Comparison of ENCODE assay signal across 8 cellular contexts in the genomic region with DNA sequence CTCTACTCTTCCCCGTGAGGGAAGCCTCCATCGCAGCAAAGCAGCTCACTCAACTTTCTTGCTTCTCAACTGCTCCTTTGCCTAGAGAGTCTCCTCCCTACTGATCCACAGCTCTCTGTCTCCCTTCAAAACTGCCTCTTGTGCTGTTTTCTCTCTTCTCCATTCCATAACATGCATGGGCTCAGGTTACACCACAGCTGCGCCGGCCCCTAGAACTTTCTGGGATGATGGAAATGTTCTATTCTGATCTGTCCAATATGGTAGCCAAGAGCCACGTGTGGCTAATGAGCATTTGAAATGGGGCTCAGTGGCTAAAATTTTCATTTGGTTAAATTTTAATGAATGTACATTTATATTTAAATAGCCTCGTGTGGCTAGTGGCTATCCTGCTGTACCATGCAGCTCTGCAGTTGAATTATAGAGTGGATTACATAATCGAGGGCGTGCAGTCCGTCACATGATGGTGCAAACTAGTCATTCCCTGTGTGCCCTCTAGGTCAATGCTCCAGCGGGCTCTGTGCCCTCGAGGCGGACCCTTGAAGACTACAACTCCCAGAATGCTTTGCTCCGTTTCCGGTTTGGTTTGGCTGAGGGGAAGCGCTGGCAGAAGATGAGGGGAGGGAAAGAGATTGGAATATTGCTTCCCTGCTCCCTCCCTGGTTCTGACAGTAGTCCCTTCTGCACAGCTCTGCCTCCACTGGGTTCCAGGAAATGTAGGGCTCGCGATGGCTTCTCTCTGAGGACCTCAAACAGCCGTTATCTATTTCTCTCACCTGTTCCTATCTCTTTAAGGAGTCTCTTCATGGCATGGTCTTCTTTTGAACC.
DNase-seq lines count a peak whose midpoint lies in the region; ATAC-seq, FAIRE-seq and TF ChIP-seq lines count a peak whose summit lies in the region.

No MANE protein-coding gene starts in this region.

- FAIRE-seq in pancreas (lab: Jason Lieb, UNC), result no peak

- H3K4me1 Mint-ChIP-seq in stimulated activated effector memory CD8-positive, alpha-beta T cell treated with anti-CD3 and anti-CD28 coated beads, Interleukin-12 subunit alpha, Interleukin-12 subunit beta, amount 100 ng/mL, for 72 hours, result peaks cover 6% of the 10 kb centered on the region

- H3K36me3 ChIP-seq in pancreas, result no peaks in the 10 kb centered on the region

- no peak overlapping the region for H3K27ac Mint-ChIP-seq in stimulated activated effector memory CD8-positive, alpha-beta T cell treated with anti-CD3 and anti-CD28 coated beads, Interleukin-12 subunit alpha, Interleukin-12 subunit beta, amount 100 ng/mL, for 72 hours

- H3K27ac ChIP-seq in pancreas, result no peak overlapping the region

- H3K4me3 Mint-ChIP-seq in stimulated activated effector memory CD8-positive, alpha-beta T cell treated with anti-CD3 and anti-CD28 coated beads, Interleukin-12 subunit alpha, Interleukin-12 subunit beta, amount 100 ng/mL, for 72 hours, result no peak overlapping the region

- intact Hi-C loops in pancreas (cut with DNase I), result no loop called here

- WGBS in pancreas, 2 donors, result 20 to 32% methylated on average over 18 of the region's 18 CpGs

- ATAC-seq in pancreas (peak; percentile 62 to 83 (median 66)), GM18868 (IDR thresholded peaks at IDR 0.05; ENCODE audit: unreplicated experiment) (no peak)
- ATAC-seq in stimulated activated effector memory CD8-positive, alpha-beta T cell treated with anti-CD3 and anti-CD28 coated beads, Interleukin-12 subunit alpha, Interleukin-12 subunit beta, amount 100 ng/mL, for 72 hours, result no peak

- TF ChIP-seq CTCF in pancreas (IDR thresholded peaks at IDR 0.05), result no peak

- DNase-seq in H4 (ENCODE audit: low spot score), result peak; percentile 12
- DNase-seq in NOMO-1 treated with dmso at 0.1 percent for 144 hours (lab: John Stamatoyannopoulos, UW; ENCODE audit: unreplicated experiment), result peak; percentile 60
- DNase-seq in fibroblast of peridontal ligament (ENCODE audit: extremely low read depth), result peak; percentile 87
- DNase-seq in pancreas, result peak in 4 of 6 donors; percentile 30 to 43 (median 40)
- no peak for DNase-seq in NCI-H2196 (lab: John Stamatoyannopoulos, UW; ENCODE audit: unreplicated experiment)
- no peak for DNase-seq in NCI-H1694 (lab: John Stamatoyannopoulos, UW)
- no peak for DNase-seq in stimulated activated effector memory CD8-positive, alpha-beta T cell treated with anti-CD3 and anti-CD28 coated beads, Interleukin-12 subunit alpha, Interleukin-12 subunit beta, amount 100 ng/mL, for 72 hours (ENCODE audit: low spot score in 2 of 2)

- H3K4me1 ChIP-seq in pancreas, result no peaks in the 10 kb centered on the region

- H3K9me3 ChIP-seq in pancreas, result no peaks in the 10 kb centered on the region

- no peak overlapping the region for H3K4me3 ChIP-seq in pancreas

- no peaks in the 10 kb centered on the region for H3K27me3 ChIP-seq in pancreas

- no peaks in the 10 kb centered on the region for H3K9me3 Mint-ChIP-seq in stimulated activated effector memory CD8-positive, alpha-beta T cell treated with anti-CD3 and anti-CD28 coated beads, Interleukin-12 subunit alpha, Interleukin-12 subunit beta, amount 100 ng/mL, for 72 hours

- no peaks in the 10 kb centered on the region for H3K36me3 Mint-ChIP-seq in stimulated activated effector memory CD8-positive, alpha-beta T cell treated with anti-CD3 and anti-CD28 coated beads, Interleukin-12 subunit alpha, Interleukin-12 subunit beta, amount 100 ng/mL, for 72 hours

Comparison
In these comparisons a context has a peak if more than half of its experiments do, and no peak if none do; other contexts are left out.
1. DNase-seq: peak in H4 (single experiment), NOMO-1 treated with dmso at 0.1 percent for 144 hours (single experiment), fibroblast of peridontal ligament (single experiment) and pancreas (4 of 6); none in NCI-H2196 (single experiment), NCI-H1694 (single experiment) and stimulated activated effector memory CD8-positive, alpha-beta T cell treated with anti-CD3 and anti-CD28 coated beads, Interleukin-12 subunit alpha, Interleukin-12 subunit beta, amount 100 ng/mL, for 72 hours (0 of 2).
2. ATAC-seq: peak in pancreas (4 of 4); none in GM18868 (single experiment) and stimulated activated effector memory CD8-positive, alpha-beta T cell treated with anti-CD3 and anti-CD28 coated beads, Interleukin-12 subunit alpha, Interleukin-12 subunit beta, amount 100 ng/mL, for 72 hours (single experiment).